In the genomic region with DNA sequence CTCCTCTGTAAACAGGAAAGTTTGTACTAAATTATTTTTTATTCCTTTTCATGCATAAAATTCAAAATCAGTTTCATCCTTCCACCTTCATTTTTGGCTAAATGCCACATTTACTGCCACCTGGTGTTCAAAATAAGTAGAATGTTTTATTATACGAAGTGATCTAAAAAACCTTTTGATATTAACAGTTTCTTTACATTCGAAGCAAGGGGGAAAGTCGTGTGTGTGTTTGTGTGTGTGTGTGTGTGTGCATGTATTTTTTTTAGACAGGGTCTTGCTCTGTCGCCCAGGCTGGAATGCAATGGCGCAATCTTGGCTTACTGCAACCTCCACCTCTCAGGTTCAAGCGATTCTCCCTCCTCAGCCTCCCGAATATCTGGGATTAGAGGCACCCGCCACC, we compare ENCODE assay signal across 9 cellular contexts. TPM values are rescaled to one million over a fixed set of nuclear protein-coding genes. Genes with fewer than 3 reads are reported as not detected.
DNase-seq lines count a peak whose midpoint lies in the region; TF ChIP-seq lines count a peak whose summit lies in the region.
"Had no signal": no experiment of that assay in that cellular context is flagged by ENCODE, and none has a peak within 500 bp of the region (broad histone marks: within the 10 kb centered on the region; RNA-seq: fewer than 3 reads in every experiment).

No MANE protein-coding gene starts in this region.

- H3K9me3 Mint-ChIP-seq in neural progenitor cell = no peaks in the 10 kb centered on the region
- peaks cover 0 to 3% (median 0%) of the 10 kb centered on the region in 5 donors for H3K9me3 Mint-ChIP-seq in CD8-positive, alpha-beta memory T cell
- H3K9me3 Mint-ChIP-seq: dendritic cell treated with granulocyte-macrophage colony-stimulating factor and Interleukin-4, amounts not matched to agents 40 ng/mL and 50 ng/mL, for 4 days had no signal

- no peaks in the 10 kb centered on the region for H3K4me1 Mint-ChIP-seq in neural progenitor cell
- H3K4me1 Mint-ChIP-seq in CD8-positive, alpha-beta memory T cell = no peaks in the 10 kb centered on the region

- H3K27me3 ChIP-seq in neural progenitor cell (peaks cover 2% of the 10 kb centered on the region), H7 (ENCODE audit: control insufficient read depth, insufficient read depth, low read length) (no peaks in the 10 kb centered on the region)
- H3K27me3 ChIP-seq in CD8-positive, alpha-beta memory T cell (ENCODE audit: insufficient read depth, low read length, poor library complexity, severe bottlenecking) = no peaks in the 10 kb centered on the region

- POLR2A ChIA-PET in CD8-positive, alpha-beta memory T cell (lab: Charles Lee) = no interaction called here

- no peaks in the 10 kb centered on the region for H3K36me3 Mint-ChIP-seq in neural progenitor cell
- no peaks in the 10 kb centered on the region for H3K36me3 Mint-ChIP-seq in CD8-positive, alpha-beta memory T cell

- TF ChIP-seq CTCF in neural progenitor cell (IDR thresholded peaks at IDR 0.05) = peak; percentile 65

- H4K20me1 ChIP-seq in neural progenitor cell (ENCODE audit: low read depth) = no peaks in the 10 kb centered on the region

- H3K4me1 ChIP-seq in neural progenitor cell = no peaks in the 10 kb centered on the region
- no peaks in the 10 kb centered on the region for H3K4me1 ChIP-seq in CD8-positive, alpha-beta memory T cell (ENCODE audit: insufficient read depth, low read length)

- CTCF ChIA-PET in CD8-positive, alpha-beta memory T cell (lab: Charles Lee) = no interaction called here

- H3K27ac ChIP-seq in neural progenitor cell = no peak overlapping the region
- H3K27ac ChIP-seq in CD8-positive, alpha-beta memory T cell (ENCODE audit: low read depth, low read length) = no peak overlapping the region

- in situ Hi-C loops in T47D (cut with HindIII; ENCODE audit: low pct_unique_long_range_greater_than_20kb, low sequenced_read_pairs) = no loop called here

- H3K9me3 ChIP-seq in neural progenitor cell (ENCODE audit: low read depth) = no peaks in the 10 kb centered on the region
- H3K9me3 ChIP-seq in CD8-positive, alpha-beta memory T cell (ENCODE audit: low read length) = no peaks in the 10 kb centered on the region

- no peak overlapping the region for H2AFZ ChIP-seq in neural progenitor cell (replicated peaks)

- no peaks in the 10 kb centered on the region for H3K79me2 ChIP-seq in neural progenitor cell (ENCODE audit: low read depth)

- H3K4me2 ChIP-seq in neural progenitor cell = no peak overlapping the region

- no peak overlapping the region for H3K27ac Mint-ChIP-seq in neural progenitor cell
- no peak overlapping the region for H3K27ac Mint-ChIP-seq in CD8-positive, alpha-beta memory T cell
- H3K27ac Mint-ChIP-seq: dendritic cell treated with granulocyte-macrophage colony-stimulating factor and Interleukin-4, amounts not matched to agents 40 ng/mL and 50 ng/mL, for 4 days had no signal

- no peak overlapping the region for H3K9ac ChIP-seq in neural progenitor cell

- no peaks in the 10 kb centered on the region for H3F3A ChIP-seq in neural progenitor cell (ENCODE audit: low read depth)

- H3K4me3 ChIP-seq in neural progenitor cell (no peak overlapping the region), H7 (ENCODE audit: insufficient read depth, low read depth, low read length) (no peak overlapping the region)
- no peak overlapping the region for H3K4me3 ChIP-seq in CD8-positive, alpha-beta memory T cell (ENCODE audit: low read length)

- H3K27me3 Mint-ChIP-seq in neural progenitor cell (ENCODE audit: insufficient read depth, low read depth) = peaks cover 2% of the 10 kb centered on the region
- H3K27me3 Mint-ChIP-seq in CD8-positive, alpha-beta memory T cell = peaks cover 0 to 2% of the 10 kb centered on the region in 2 donors

- no peak overlapping the region for H3K4me3 Mint-ChIP-seq in neural progenitor cell
- H3K4me3 Mint-ChIP-seq in CD8-positive, alpha-beta memory T cell = no peak overlapping the region
- H3K4me3 Mint-ChIP-seq: dendritic cell treated with granulocyte-macrophage colony-stimulating factor and Interleukin-4, amounts not matched to agents 40 ng/mL and 50 ng/mL, for 4 days had no signal

- peak; percentile 47 for DNase-seq in EH (ENCODE audit: low read depth)
- peak; percentile 35 to 40 for DNase-seq in Kasumi-1 (lab: John Stamatoyannopoulos, UW)
- DNase-seq in T47D (ENCODE audit: low read depth in 1 of 2, low spot score in 1 of 2) = peak; percentile 15 to 34
- peak; percentile 13 for DNase-seq in neural progenitor cell (ENCODE audit: low spot score)
- no peak for DNase-seq in H7
- DNase-seq in activated effector memory CD4-positive, alpha-beta T cell treated with anti-CD3 and anti-CD28 coated beads, Interleukin-2, amount 50 U/mL, for 16 hours = no peak
- DNase-seq in stimulated activated CD4-positive, alpha-beta T cell treated with anti-CD3 and anti-CD28 coated beads, Interleukin-4, amount 100 ng/mL, for 4 hours = no peak
- DNase-seq in CD8-positive, alpha-beta memory T cell = no peak

- H3K36me3 ChIP-seq in neural progenitor cell (no peaks in the 10 kb centered on the region), H7 (replicated peaks; ENCODE audit: control insufficient read depth, insufficient read depth, low read length) (no peaks in the 10 kb centered on the region)
- no peaks in the 10 kb centered on the region for H3K36me3 ChIP-seq in CD8-positive, alpha-beta memory T cell (ENCODE audit: insufficient read depth, low read length)

RNA-seq across cellular contexts. Expression of gene SCN9A, which starts 9.0 kb away (rescaled TPM):
- total RNA-seq in neural progenitor cell (ENCODE audit: low replicate concordance) = 1.1 and 1.2 TPM in 2 replicates
- total RNA-seq in H7 (2014; rRNA removed; shearing (Covaris generic)) = 0.90 and 0.92 TPM in 2 replicates
- total RNA-seq in CD8-positive, alpha-beta memory T cell = not detected
- polyA plus RNA-seq in CD8-positive, alpha-beta memory T cell = not detected

Comparison
In these comparisons a context has a peak if more than half of its experiments do, and no peak if none do; other contexts are left out.
1. DNase-seq: peak in EH (single experiment), Kasumi-1 (2 of 2), T47D (2 of 2) and neural progenitor cell (single experiment); none in H7 (single experiment), activated effector memory CD4-positive, alpha-beta T cell treated with anti-CD3 and anti-CD28 coated beads, Interleukin-2, amount 50 U/mL, for 16 hours (single experiment), stimulated activated CD4-positive, alpha-beta T cell treated with anti-CD3 and anti-CD28 coated beads, Interleukin-4, amount 100 ng/mL, for 4 hours (0 of 2) and CD8-positive, alpha-beta memory T cell (0 of 5).